9 cellular contexts compared by ENCODE assay signal in the genomic region with DNA sequence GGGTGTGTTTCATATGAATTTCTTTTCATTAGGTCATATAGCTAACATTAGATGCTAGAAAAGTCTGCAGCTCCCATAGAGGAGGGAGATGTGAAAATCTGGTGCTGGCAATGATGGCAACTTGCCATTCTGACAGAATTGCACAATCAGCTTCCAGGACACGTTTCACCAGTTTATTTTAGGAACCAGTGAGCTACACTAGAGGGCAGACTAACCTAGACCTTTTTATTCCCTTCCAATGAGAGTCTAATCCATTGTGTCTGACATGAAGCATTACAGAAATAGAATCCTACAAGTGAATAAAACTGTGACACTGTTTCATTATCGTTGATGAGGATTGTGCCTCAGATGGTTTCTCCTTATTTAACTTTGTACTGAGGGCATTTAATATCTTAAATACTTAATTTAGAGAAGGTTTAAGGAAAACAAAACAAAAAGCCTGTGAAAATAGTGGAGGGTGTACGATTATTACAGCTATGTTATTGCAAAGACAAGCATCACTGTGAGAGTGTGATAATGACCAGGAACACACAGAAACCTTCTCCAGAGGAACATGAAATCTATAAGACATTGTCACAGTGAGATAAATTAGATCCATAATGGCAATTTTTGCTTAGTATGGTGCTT.
DNase-seq lines count a peak whose midpoint lies in the region; ATAC-seq and TF ChIP-seq lines count a peak whose summit lies in the region.
"Had no signal": no experiment of that assay in that cellular context is flagged by ENCODE, and none has a peak within 500 bp of the region (broad histone marks: within the 10 kb centered on the region; RNA-seq: fewer than 3 reads in every experiment).

No MANE protein-coding gene starts in this region.

- CTCF ChIA-PET in PC-3 (lab: Charles Lee) = interaction anchor here (0.5 to 0.8 kb wide), 2 partner anchors 277 to 407 kb away, joined by 4 to 6 read pairs; no protein-coding TSS in a partner anchor

- no TSS peak for BruUV-seq in PC-3 (replicated peaks; lab: Mats Ljungman, UMichigan)

- H4K20me1 ChIP-seq in Karpas-422 (ENCODE audit: insufficient read depth, low read depth, low read length) (no peaks in the 10 kb centered on the region), PC-3 (ENCODE audit: low read length) (no peaks in the 10 kb centered on the region)
- H4K20me1 ChIP-seq: BLaER1 treated with 17β-estradiol and CSF1 and Interleukin-3, amounts not matched to agents 10 nM and 100 nM had no signal

- H3K36me3 ChIP-seq in Karpas-422 (ENCODE audit: insufficient read depth, low read length) (no peaks in the 10 kb centered on the region), PC-3 (ENCODE audit: low read depth, low read length) (no peaks in the 10 kb centered on the region), breast epithelium (no peaks in the 10 kb centered on the region)
- H3K36me3 ChIP-seq: BLaER1 treated with 17β-estradiol and CSF1 and Interleukin-3, amounts not matched to agents 10 nM and 100 nM had no signal

- H3K4me3 ChIP-seq in Karpas-422 (ENCODE audit: low read length) = no peak overlapping the region
- no peak overlapping the region for H3K4me3 ChIP-seq in PC-3 (ENCODE audit: low read length)
- no peak overlapping the region for H3K4me3 ChIP-seq in breast epithelium
- H3K4me3 ChIP-seq: BLaER1 treated with 17β-estradiol and CSF1 and Interleukin-3, amounts not matched to agents 10 nM and 100 nM had no signal

- H2AFZ ChIP-seq in Karpas-422 (ENCODE audit: low read length) (no peak overlapping the region), PC-3 (ENCODE audit: low read length) (no peak overlapping the region)

- H3K4me1 ChIP-seq in Karpas-422 (ENCODE audit: low read length) = peaks cover 11% of the 10 kb centered on the region
- H3K4me1 ChIP-seq in PC-3 (ENCODE audit: insufficient read depth, low read length) = peaks cover 22% of the 10 kb centered on the region
- peaks cover 0 to 8% of the 10 kb centered on the region in 2 donors for H3K4me1 ChIP-seq in breast epithelium

- H3K27me3 ChIP-seq in Karpas-422 (ENCODE audit: low read length) = no peaks in the 10 kb centered on the region
- H3K27me3 ChIP-seq in PC-3 (ENCODE audit: low read length) = no peaks in the 10 kb centered on the region
- no peaks in the 10 kb centered on the region for H3K27me3 ChIP-seq in breast epithelium
- H3K27me3 ChIP-seq: BLaER1 treated with 17β-estradiol and CSF1 and Interleukin-3, amounts not matched to agents 10 nM and 100 nM had no signal

- H3K4me2 ChIP-seq in Karpas-422 (ENCODE audit: low read depth, low read length, poor library complexity, severe bottlenecking) = no peak overlapping the region
- 0 out of 2 replicates have a peak overlapping the region, but pooled peaks have one; percentile 12 for H3K4me2 ChIP-seq in PC-3 (ENCODE audit: low read length)

- H3K9me2 ChIP-seq in Karpas-422 (replicated peaks; ENCODE audit: insufficient read depth, low read length) (no peaks in the 10 kb centered on the region), PC-3 (replicated peaks; ENCODE audit: low read length) (no peaks in the 10 kb centered on the region)

- H3K9ac ChIP-seq in Karpas-422 (ENCODE audit: low read length) = no peak overlapping the region
- H3K9ac ChIP-seq in PC-3 (ENCODE audit: low read length) = no peak overlapping the region
- H3K9ac ChIP-seq: BLaER1 treated with 17β-estradiol and CSF1 and Interleukin-3, amounts not matched to agents 10 nM and 100 nM had no signal

- DNase-seq in NCI-H2196 (lab: John Stamatoyannopoulos, UW; ENCODE audit: unreplicated experiment) = peak; percentile 25
- no peak for DNase-seq in NCI-H2196 treated with DMSO at 0.1 percent for 48 hours (lab: John Stamatoyannopoulos, UW; ENCODE audit: unreplicated experiment)
- DNase-seq in Karpas-422 = peak; percentile 78
- DNase-seq in PC-3 = peak; percentile 89
- peak; percentile 61 to 69 for DNase-seq in breast epithelium (ENCODE audit: low spot score in 2 of 2)
- DNase-seq in iris pigment epithelial cell (ENCODE audit: low read depth) = peak; percentile 85
- DNase-seq in stimulated activated naive CD8-positive, alpha-beta T cell treated with anti-CD3 and anti-CD28 coated beads, Interleukin-15, Interleukin-2, amounts not matched to agents 100 U/mL and 50 U/mL, for 24 hours = peak; percentile 4

- intact Hi-C loops in PC-3 (cut with micrococcal nuclease) = loop anchor here (1.0 to 5.0 kb wide), 7 partner anchors 111 to 923 kb away; a partner anchor contains a TSS
- intact Hi-C loops in breast epithelium (cut with DNase I; ENCODE audit: low total_unique reads) = no loop called here

- no peaks in the 10 kb centered on the region for H3F3A ChIP-seq in PC-3 (ENCODE audit: low read length, unreplicated experiment)

- H3K79me2 ChIP-seq in Karpas-422 (ENCODE audit: low read length) = no peaks in the 10 kb centered on the region
- H3K79me2 ChIP-seq in PC-3 (ENCODE audit: low read length) = no peaks in the 10 kb centered on the region

- no peak overlapping the region for H3K27ac ChIP-seq in Karpas-422 (ENCODE audit: low read length)
- H3K27ac ChIP-seq in PC-3 (ENCODE audit: low read length) = 0 out of 2 replicates have a peak overlapping the region, but pooled peaks have one; percentile 10
- no peak overlapping the region for H3K27ac ChIP-seq in breast epithelium
- H3K27ac ChIP-seq: BLaER1 treated with 17β-estradiol and CSF1 and Interleukin-3, amounts not matched to agents 10 nM and 100 nM had no signal

- H3K9me3 ChIP-seq in Karpas-422 (ENCODE audit: low read length) (no peaks in the 10 kb centered on the region), PC-3 (ENCODE audit: low read length) (no peaks in the 10 kb centered on the region), breast epithelium (no peaks in the 10 kb centered on the region)
- H3K9me3 ChIP-seq: BLaER1 treated with 17β-estradiol and CSF1 and Interleukin-3, amounts not matched to agents 10 nM and 100 nM had no signal

- POLR2A ChIA-PET in PC-3 (lab: Charles Lee; ENCODE audit: unreplicated experiment) = interaction anchor here (0.6 kb wide), 1 partner anchor 276 kb away, joined by 3 read pairs; no protein-coding TSS in a partner anchor

- TF ChIP-seq CTCF in PC-3 (conservative IDR thresholded peaks at IDR 0.05; ENCODE audit: low read depth, low read length) (peak; percentile 76), breast epithelium (IDR thresholded peaks at IDR 0.05) (peak; percentile 58 to 84 (median 77))

- no peak for TF ChIP-seq POLR2A in breast epithelium (IDR thresholded peaks at IDR 0.05)

- ATAC-seq in GM21717 (IDR thresholded peaks at IDR 0.05; ENCODE audit: unreplicated experiment) (peak; percentile 83), PC-3 (peak; percentile 88)
- peak; percentile 46 for ATAC-seq in stimulated activated naive CD8-positive, alpha-beta T cell treated with anti-CD3 and anti-CD28 coated beads, Interleukin-15, Interleukin-2, amounts not matched to agents 100 U/mL and 50 U/mL, for 24 hours
